In the genomic region with DNA sequence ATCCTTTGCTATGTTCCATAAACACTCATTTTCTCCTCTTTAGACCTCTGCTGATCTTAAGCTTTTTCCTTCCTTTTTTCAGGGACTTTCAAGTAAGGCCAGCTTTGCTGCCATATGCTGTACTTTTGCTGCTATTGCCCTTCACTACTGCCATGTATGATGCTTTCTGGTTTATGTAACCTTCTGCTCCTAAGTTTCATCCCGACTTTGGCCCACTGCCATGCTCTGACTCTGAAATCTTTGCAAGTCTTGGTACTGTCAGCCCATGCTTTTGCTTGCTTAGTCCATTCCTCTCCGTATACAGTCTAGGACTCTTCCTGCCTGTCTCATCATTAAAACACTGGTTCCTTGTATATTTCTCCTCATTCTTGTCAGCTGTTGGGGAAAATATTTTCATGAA, we compare ENCODE assay signal across 17 cellular contexts.
A peak's percentile ranks its signal among the peaks of the same experiment; 100 is the strongest.
DNase-seq lines count a peak whose midpoint lies in the region; ATAC-seq and TF ChIP-seq lines count a peak whose summit lies in the region.
"Had no signal": no experiment of that assay in that cellular context is flagged by ENCODE, and none has a peak within 500 bp of the region (broad histone marks: within the 10 kb centered on the region; RNA-seq: fewer than 3 reads in every experiment).

No MANE protein-coding gene starts in this region.

- TF ChIP-seq CTCF in cardiac fibroblast (IDR thresholded peaks at IDR 0.05; ENCODE audit: low read depth, low read length) (no peak), fibroblast of the aortic adventitia (IDR thresholded peaks at IDR 0.05; ENCODE audit: insufficient read depth, low read length) (no peak), left ventricle myocardium inferior (IDR thresholded peaks at IDR 0.05; ENCODE audit: borderline replicate concordance) (no peak)

- no peaks in the 10 kb centered on the region for H3K27me3 Mint-ChIP-seq in stimulated activated naive CD8-positive, alpha-beta T cell treated with anti-CD3 and anti-CD28 coated beads, Interleukin-15, amount 100 ng/mL, for 72 hours

- H3K36me3 ChIP-seq in left ventricle myocardium inferior: no peaks in the 10 kb centered on the region
- H3K36me3 ChIP-seq: BLaER1, HAP-1 had no signal

- H3K27ac Mint-ChIP-seq in stimulated activated naive CD8-positive, alpha-beta T cell treated with anti-CD3 and anti-CD28 coated beads, Interleukin-15, amount 100 ng/mL, for 72 hours: no peak overlapping the region
- H3K27ac Mint-ChIP-seq: CD8-positive, alpha-beta T cell had no signal

- H3K4me1 ChIP-seq in left ventricle myocardium inferior: peaks cover 7% of the 10 kb centered on the region
- H3K4me1 ChIP-seq: HAP-1 had no signal

- H3K9me3 Mint-ChIP-seq in stimulated activated naive CD8-positive, alpha-beta T cell treated with anti-CD3 and anti-CD28 coated beads, Interleukin-15, amount 100 ng/mL, for 72 hours: peaks cover 0 to 6% of the 10 kb centered on the region in 2 donors

- H3K4me3 Mint-ChIP-seq in stimulated activated naive CD8-positive, alpha-beta T cell treated with anti-CD3 and anti-CD28 coated beads, Interleukin-15, amount 100 ng/mL, for 72 hours: no peak overlapping the region
- H3K4me3 Mint-ChIP-seq: CD8-positive, alpha-beta T cell had no signal

- intact Hi-C loops in left ventricle myocardium inferior (cut with micrococcal nuclease): no loop called here

- H3K4me3 ChIP-seq in cardiac fibroblast (replicated peaks in 1 of 2; ENCODE audit: low read depth in 2 of 2, low read length in 2 of 2): no peak overlapping the region
- H3K4me3 ChIP-seq in fibroblast of the aortic adventitia (ENCODE audit: low read depth, low read length): no peak overlapping the region
- no peak overlapping the region for H3K4me3 ChIP-seq in left ventricle myocardium inferior
- H3K4me3 ChIP-seq: BLaER1, HAP-1, PC-9 had no signal

- no peaks in the 10 kb centered on the region for H3K4me1 Mint-ChIP-seq in stimulated activated naive CD8-positive, alpha-beta T cell treated with anti-CD3 and anti-CD28 coated beads, Interleukin-15, amount 100 ng/mL, for 72 hours

- peak; percentile 33 for DNase-seq in NCI-H2171 treated with DMSO at 0.1 percent for 48 hours (lab: John Stamatoyannopoulos, UW)
- no peak for DNase-seq in NCI-H2171 (lab: John Stamatoyannopoulos, UW)
- DNase-seq in cardiac fibroblast (ENCODE audit: low read depth in 2 of 2): peak; percentile 34 to 65
- peak; percentile 27 for DNase-seq in fibroblast of the aortic adventitia (ENCODE audit: low read depth)
- DNase-seq in stimulated activated naive CD8-positive, alpha-beta T cell treated with anti-CD3 and anti-CD28 coated beads, Interleukin-15, amount 100 ng/mL, for 72 hours: no peak
- DNase-seq in left ventricle myocardium inferior: no peak
- DNase-seq in SK-N-DZ (ENCODE audit: low spot score): no peak
- DNase-seq in NCI-H526 treated with DMSO at 0.1 percent for 48 hours (lab: John Stamatoyannopoulos, UW): no peak
- DNase-seq: CD8-positive, alpha-beta T cell; MM.1S; NCI-H187; NCI-H82; PC-9; SK-N-SH had no signal

- ATAC-seq in stimulated activated naive CD8-positive, alpha-beta T cell treated with anti-CD3 and anti-CD28 coated beads, Interleukin-15, amount 100 ng/mL, for 72 hours: no peak
- ATAC-seq: CD8-positive, alpha-beta T cell had no signal

- H3K27me3 ChIP-seq in left ventricle myocardium inferior (ENCODE audit: low read depth): no peaks in the 10 kb centered on the region
- H3K27me3 ChIP-seq: BLaER1 had no signal

- H3K27ac ChIP-seq in left ventricle myocardium inferior (replicated peaks): no peak overlapping the region
- H3K27ac ChIP-seq: 22Rv1, BLaER1, PC-9 had no signal

- no peaks in the 10 kb centered on the region for H3K9me3 ChIP-seq in left ventricle myocardium inferior (replicated peaks)
- H3K9me3 ChIP-seq: BLaER1, HAP-1, SK-N-SH had no signal

Comparison
In these comparisons a context has a peak if more than half of its experiments do, and no peak if none do; other contexts are left out.
1. DNase-seq: peak in NCI-H2171 treated with DMSO at 0.1 percent for 48 hours (single experiment), cardiac fibroblast (2 of 2) and fibroblast of the aortic adventitia (single experiment); none in NCI-H2171 (single experiment), stimulated activated naive CD8-positive, alpha-beta T cell treated with anti-CD3 and anti-CD28 coated beads, Interleukin-15, amount 100 ng/mL, for 72 hours (0 of 2), left ventricle myocardium inferior (single experiment), SK-N-DZ (single experiment) and NCI-H526 treated with DMSO at 0.1 percent for 48 hours (single experiment).